ENCODE assay signal across 12 cellular contexts in genomic region chr15:75369897-75370581, GRCh38. TPM values are rescaled to one million over a fixed set of nuclear protein-coding genes. Genes with fewer than 3 reads are reported as not detected.
DNase-seq lines count a peak whose midpoint lies in the region; ATAC-seq and TF ChIP-seq lines count a peak whose summit lies in the region.
"Had no signal": no experiment of that assay in that cellular context is flagged by ENCODE, and none has a peak within 500 bp of the region (broad histone marks: within the 10 kb centered on the region; RNA-seq: fewer than 3 reads in every experiment).

No MANE protein-coding gene starts in this region.

- H3K9me3 ChIP-seq in iPS-20b (ENCODE audit: insufficient read depth, low read depth, low read length): no peaks in the 10 kb centered on the region
- H3K9me3 ChIP-seq: BE2C, mucosa of descending colon had no signal

- H3K4me3 Mint-ChIP-seq in activated naive CD4-positive, alpha-beta T cell treated with anti-CD3 and anti-CD28 coated beads, Interleukin-2, amount 10 ng/mL, durations not matched to agents 7 days and 5 days: peak overlapping the region; percentile 88
- H3K4me3 Mint-ChIP-seq in activated B cell treated with CpG ODN at 0.5 μM for 24 hours: peak overlapping the region; percentile 90
- H3K4me3 Mint-ChIP-seq in stimulated activated naive CD8-positive, alpha-beta T cell treated with anti-CD3 and anti-CD28 coated beads, Interleukin-15, amount 100 ng/mL, for 72 hours: peak overlapping the region; percentile 23 to 92

- H3K27me3 Mint-ChIP-seq in activated naive CD4-positive, alpha-beta T cell treated with anti-CD3 and anti-CD28 coated beads, Interleukin-2, amount 10 ng/mL, durations not matched to agents 7 days and 5 days: peaks cover 3% of the 10 kb centered on the region
- H3K27me3 Mint-ChIP-seq in activated B cell treated with CpG ODN at 0.5 μM for 24 hours: no peaks in the 10 kb centered on the region
- no peaks in the 10 kb centered on the region for H3K27me3 Mint-ChIP-seq in stimulated activated naive CD8-positive, alpha-beta T cell treated with anti-CD3 and anti-CD28 coated beads, Interleukin-15, amount 100 ng/mL, for 72 hours

- POLR2A ChIA-PET in activated B cell treated with CpG ODN at 0.5 μM for 24 hours (lab: Charles Lee): interaction anchor here (0.6 to 3.0 kb wide), 7 partner anchors 16 to 327 kb away, joined by 3 to 73 read pairs (median 21); partner anchors contain the start of genes NEIL1 and SNUPN

- peaks cover 73% of the 10 kb centered on the region for H3K36me3 ChIP-seq in iPS-20b (ENCODE audit: insufficient read depth, low read depth, low read length)

- H3K9me3 Mint-ChIP-seq in activated naive CD4-positive, alpha-beta T cell treated with anti-CD3 and anti-CD28 coated beads, Interleukin-2, amount 10 ng/mL, durations not matched to agents 7 days and 5 days: no peaks in the 10 kb centered on the region
- no peaks in the 10 kb centered on the region for H3K9me3 Mint-ChIP-seq in activated B cell treated with CpG ODN at 0.5 μM for 24 hours
- H3K9me3 Mint-ChIP-seq in stimulated activated naive CD8-positive, alpha-beta T cell treated with anti-CD3 and anti-CD28 coated beads, Interleukin-15, amount 100 ng/mL, for 72 hours: no peaks in the 10 kb centered on the region

- peak overlapping the region; percentile 92; the same call in 1 of the 2 replicates for H3K9ac ChIP-seq in iPS-20b (ENCODE audit: low read depth, low read length)

- H3K27ac Mint-ChIP-seq in activated naive CD4-positive, alpha-beta T cell treated with anti-CD3 and anti-CD28 coated beads, Interleukin-2, amount 10 ng/mL, durations not matched to agents 7 days and 5 days: peak overlapping the region; percentile 97
- peak overlapping the region; percentile 92 for H3K27ac Mint-ChIP-seq in activated B cell treated with CpG ODN at 0.5 μM for 24 hours
- H3K27ac Mint-ChIP-seq in stimulated activated naive CD8-positive, alpha-beta T cell treated with anti-CD3 and anti-CD28 coated beads, Interleukin-15, amount 100 ng/mL, for 72 hours: peak overlapping the region in 1 of 2 donors; percentile 14

- H3K4me1 ChIP-seq in iPS-20b (ENCODE audit: insufficient read depth, low read length): peaks cover 5% of the 10 kb centered on the region; the same call in 1 of the 2 replicates
- H3K4me1 ChIP-seq: BE2C had no signal

- intact Hi-C loops in activated B cell treated with CpG ODN at 0.5 μM for 24 hours (cut with micrococcal nuclease): no loop called here

- no peak for DNase-seq in activated naive CD4-positive, alpha-beta T cell treated with anti-CD3 and anti-CD28 coated beads, Interleukin-2, amount 10 ng/mL, durations not matched to agents 7 days and 5 days
- no peak for DNase-seq in activated naive CD4-positive, alpha-beta T cell (lab: John Stamatoyannopoulos, UW)
- DNase-seq in activated B cell treated with CpG ODN at 0.5 μM for 24 hours: no peak
- DNase-seq in stimulated activated naive CD8-positive, alpha-beta T cell treated with anti-CD3 and anti-CD28 coated beads, Interleukin-15, amount 100 ng/mL, for 72 hours: no peak
- DNase-seq in hippocampal formation (lab: John Stamatoyannopoulos, UW): no peak
- no peak for DNase-seq in cerebellar cortex (ENCODE audit: low spot score)
- DNase-seq: activated CD4-positive, CD25-positive, alpha-beta regulatory T cell; BE2C; mucosa of descending colon; NCI-H1092 had no signal

- H3K4me3 ChIP-seq in iPS-20b (ENCODE audit: low read length): peak overlapping the region; percentile 89; the same call in 1 of the 2 replicates
- H3K4me3 ChIP-seq: mucosa of descending colon had no signal

- CTCF ChIA-PET in activated naive CD4-positive, alpha-beta T cell treated with anti-CD3 and anti-CD28 coated beads, Interleukin-2, amount 10 ng/mL, durations not matched to agents 7 days and 5 days (lab: Charles Lee): interaction anchor here (1.0 to 4.3 kb wide), 5 partner anchors 34 to 363 kb away, joined by 3 to 62 read pairs (median 4); partner anchors contain the start of gene IMP3
- CTCF ChIA-PET in activated B cell treated with CpG ODN at 0.5 μM for 24 hours (lab: Charles Lee): interaction anchor here (2.0 kb wide), 1 partner anchor 277 kb away, joined by 9 read pairs; the partner anchor contains the start of gene SNX33

- H3K27me3 ChIP-seq in iPS-20b (ENCODE audit: insufficient read depth, low read length): no peaks in the 10 kb centered on the region
- H3K27me3 ChIP-seq: BE2C had no signal

- peaks cover 30% of the 10 kb centered on the region for H3K4me1 Mint-ChIP-seq in activated naive CD4-positive, alpha-beta T cell treated with anti-CD3 and anti-CD28 coated beads, Interleukin-2, amount 10 ng/mL, durations not matched to agents 7 days and 5 days
- peaks cover 26% of the 10 kb centered on the region for H3K4me1 Mint-ChIP-seq in activated B cell treated with CpG ODN at 0.5 μM for 24 hours
- H3K4me1 Mint-ChIP-seq in stimulated activated naive CD8-positive, alpha-beta T cell treated with anti-CD3 and anti-CD28 coated beads, Interleukin-15, amount 100 ng/mL, for 72 hours: peaks cover 34% of the 10 kb centered on the region

- no peak overlapping the region for H3K27ac ChIP-seq in iPS-20b (ENCODE audit: low read length)

- H3K36me3 Mint-ChIP-seq in activated naive CD4-positive, alpha-beta T cell treated with anti-CD3 and anti-CD28 coated beads, Interleukin-2, amount 10 ng/mL, durations not matched to agents 7 days and 5 days: peaks cover 48% of the 10 kb centered on the region
- peaks cover 61% of the 10 kb centered on the region for H3K36me3 Mint-ChIP-seq in activated B cell treated with CpG ODN at 0.5 μM for 24 hours (ENCODE audit: low read depth)

- no peak for TF ChIP-seq CTCF in activated B cell treated with CpG ODN at 0.5 μM for 24 hours (IDR thresholded peaks at IDR 0.05)

- no peak for ATAC-seq in activated B cell treated with CpG ODN at 0.5 μM for 24 hours (ENCODE audit: low read depth)
- no peak for ATAC-seq in stimulated activated naive CD8-positive, alpha-beta T cell treated with anti-CD3 and anti-CD28 coated beads, Interleukin-15, amount 100 ng/mL, for 72 hours
- no peak for ATAC-seq in GM21515 (IDR thresholded peaks at IDR 0.05; ENCODE audit: unreplicated experiment)
- ATAC-seq: mucosa of descending colon had no signal

RNA-seq across cellular contexts. Expression of gene MAN2C1, which starts 1.6 kb away (rescaled TPM):
- total RNA-seq in activated B cell treated with CpG ODN at 0.5 μM for 24 hours: 187 and 213 TPM in 2 replicates

RNA-seq across cellular contexts. Expression of gene NEIL1, which starts 23.2 kb away (rescaled TPM):
- total RNA-seq in activated B cell treated with CpG ODN at 0.5 μM for 24 hours: 25.5 and 35.8 TPM in 2 replicates

RNA-seq across cellular contexts. Expression of gene COMMD4, which starts 34.2 kb away (rescaled TPM):
- total RNA-seq in activated B cell treated with CpG ODN at 0.5 μM for 24 hours: 51.8 and 54.7 TPM in 2 replicates
